ENCODE assay signal across 20 cellular contexts in genomic region chr2:228705331-228705730, GRCh38.
"Had no signal": no experiment of that assay in that cellular context is flagged by ENCODE, and none has a peak within 500 bp of the region (broad histone marks: within the 10 kb centered on the region; RNA-seq: fewer than 3 reads in every experiment).

No MANE protein-coding gene starts in this region.

- DNase-seq: activated CD4-positive, alpha-beta T cell treated with anti-CD3 and anti-CD28 coated beads for 1 hour; activated CD4-positive, alpha-beta T cell treated with anti-CD3 and anti-CD28 coated beads, Interleukin-2, amount 50 U/mL, for 1 hour; activated T-cell treated with anti-CD3 and anti-CD28 coated beads, Interleukin-2, amount 50 U/mL, for 24 hours; aorta; central memory CD4-positive, alpha-beta T cell; dermis blood vessel endothelial cell; effector memory CD4-positive, alpha-beta T cell; hippocampal formation; left ventricle myocardium inferior; posterior cingulate gyrus; sigmoid colon; stimulated activated CD4-positive, alpha-beta T cell treated with anti-CD3 and anti-CD28 coated beads, Interleukin-4, amount 100 ng/mL, for 1 hour; stimulated activated naive CD4-positive, alpha-beta T cell treated with Interleukin-2 at 50 U/mL for 16 hours; T-cell; upper lobe of left lung; WERI-Rb-1 had no signal

- H3K27me3 Mint-ChIP-seq: activated T-cell treated with anti-CD3 and anti-CD28 coated beads, Interleukin-2, amount 50 U/mL, for 24 hours; activated T-helper 17 cell treated with anti-CD3 and anti-CD28 coated beads, Interleukin-2, amount 50 U/mL, for 72 hours; T-cell had no signal

- H3K4me1 Mint-ChIP-seq: activated T-helper 17 cell treated with anti-CD3 and anti-CD28 coated beads, Interleukin-2, amount 50 U/mL, for 72 hours; T-cell had no signal

- H3K4me3 ChIP-seq: left ventricle myocardium inferior, sigmoid colon, thoracic aorta, upper lobe of left lung had no signal

- H3K36me3 ChIP-seq: left ventricle myocardium inferior, sigmoid colon, thoracic aorta, upper lobe of left lung, WERI-Rb-1 had no signal

- H3K36me3 Mint-ChIP-seq: activated naive CD4-positive, alpha-beta T cell treated with anti-CD3 and anti-CD28 coated beads, Interleukin-2, amount 50 U/mL, for 72 hours; T-cell had no signal

- H3K9me3 ChIP-seq: left ventricle myocardium inferior, sigmoid colon, thoracic aorta, upper lobe of left lung had no signal

- H3K4me3 Mint-ChIP-seq: activated T-cell treated with anti-CD3 and anti-CD28 coated beads, Interleukin-2, amount 50 U/mL, for 24 hours; activated T-helper 17 cell treated with anti-CD3 and anti-CD28 coated beads, Interleukin-2, amount 50 U/mL, for 72 hours; nephron; T-cell had no signal

- H3K9me3 Mint-ChIP-seq: nephron had no signal

- H3K27ac ChIP-seq: left ventricle myocardium inferior, sigmoid colon, thoracic aorta, upper lobe of left lung, WERI-Rb-1 had no signal

- H3K27ac Mint-ChIP-seq: activated naive CD4-positive, alpha-beta T cell treated with anti-CD3 and anti-CD28 coated beads, Interleukin-2, amount 50 U/mL, for 72 hours; activated T-cell treated with anti-CD3 and anti-CD28 coated beads, Interleukin-2, amount 50 U/mL, for 24 hours; activated T-helper 17 cell treated with anti-CD3 and anti-CD28 coated beads, Interleukin-2, amount 50 U/mL, for 72 hours; nephron; T-cell had no signal
